Comparison of ENCODE assay signal across 20 cellular contexts in the genomic region with DNA sequence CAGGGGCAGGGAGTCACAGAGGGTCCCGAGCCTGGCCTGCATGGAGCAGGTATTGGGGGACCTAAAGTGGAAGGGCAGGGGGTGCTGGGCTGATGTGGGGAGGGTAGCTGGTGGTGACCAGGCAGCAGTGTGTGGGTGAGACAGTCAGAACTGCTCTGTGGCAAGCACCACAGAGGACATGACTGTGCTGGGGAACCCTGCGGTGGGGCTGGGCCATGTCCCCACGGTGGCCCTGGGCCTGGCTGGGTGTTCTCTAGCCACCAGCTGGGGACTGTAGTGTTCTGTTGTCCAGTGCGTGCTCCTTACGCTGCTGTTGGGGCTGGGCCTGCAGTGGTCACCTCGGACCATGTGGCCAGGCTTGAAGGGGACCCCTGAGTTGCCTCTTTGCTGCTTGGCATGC. TPM values are rescaled to one million over a fixed set of nuclear protein-coding genes. Genes with fewer than 3 reads are reported as not detected.
DNase-seq lines count a peak whose midpoint lies in the region; ATAC-seq and TF ChIP-seq lines count a peak whose summit lies in the region.
"Had no signal": no experiment of that assay in that cellular context is flagged by ENCODE, and none has a peak within 500 bp of the region (broad histone marks: within the 10 kb centered on the region; RNA-seq: fewer than 3 reads in every experiment).

No MANE protein-coding gene starts in this region.

- H3K9me3 Mint-ChIP-seq in H9 (no peaks in the 10 kb centered on the region; a peak in 1 of 5 replicates), chondrocyte (ENCODE audit: low read depth) (no peaks in the 10 kb centered on the region), progenitor cell of endocrine pancreas (ENCODE audit: low read depth) (no peaks in the 10 kb centered on the region)
- H3K9me3 Mint-ChIP-seq: CD4-positive, alpha-beta memory T cell; GM23338 had no signal

- H3K27ac ChIP-seq in H9 (ENCODE audit: insufficient read length, low read depth, low read length) (no peak overlapping the region), right lobe of liver (peak overlapping the region in 2 of 3 donors; percentile 72 to 100), tibial artery (no peak overlapping the region)

- no peak overlapping the region for H4K8ac ChIP-seq in H9 (replicated peaks; ENCODE audit: insufficient read length, low read depth, low read length)

- H3K4me3 ChIP-seq in right lobe of liver, result no peak overlapping the region
- no peak overlapping the region for H3K4me3 ChIP-seq in tibial artery
- H3K4me3 ChIP-seq: GM23338 had no signal

- H2AK5ac ChIP-seq in H9 (ENCODE audit: insufficient read length, low read length), result no peak overlapping the region

- H3K4me1 Mint-ChIP-seq in H9 (peaks cover 36 to 37% of the 10 kb centered on the region in 2 experiments), chondrocyte (ENCODE audit: low read depth) (peaks cover 38% of the 10 kb centered on the region), progenitor cell of endocrine pancreas (ENCODE audit: low read depth) (peaks cover 15% of the 10 kb centered on the region)

- peaks cover 12 to 20% (median 16%) of the 10 kb centered on the region in 3 experiments for H3K36me3 Mint-ChIP-seq in H9 (ENCODE audit: insufficient read depth in 1 of 3, low read depth in 3 of 3)
- H3K36me3 Mint-ChIP-seq in chondrocyte (ENCODE audit: low read depth), result no peaks in the 10 kb centered on the region
- H3K36me3 Mint-ChIP-seq in progenitor cell of endocrine pancreas (ENCODE audit: insufficient read depth), result no peaks in the 10 kb centered on the region

- H3K4ac ChIP-seq in H9 (ENCODE audit: low read depth, low read length), result no peak overlapping the region

- no peak overlapping the region for H3K14ac ChIP-seq in H9 (ENCODE audit: insufficient read depth, low read length)

- no peak overlapping the region for H2BK5ac ChIP-seq in H9 (ENCODE audit: insufficient read length, low read length)

- no peak overlapping the region for H3K9ac ChIP-seq in H9 (ENCODE audit: extremely low read depth, insufficient read length, low read length)

- H3K79me2 ChIP-seq in H9 (ENCODE audit: insufficient read depth, low read length), result peaks cover 61% of the 10 kb centered on the region

- H3K27ac Mint-ChIP-seq in H9 (peak overlapping the region in 2 of 3 experiments; percentile 46 to 81; a peak in 1 of 7 replicates), chondrocyte (ENCODE audit: unreplicated experiment) (peak overlapping the region; percentile 8), progenitor cell of endocrine pancreas (peak overlapping the region; percentile 41)
- H3K27ac Mint-ChIP-seq: GM23338 had no signal

- DNase-seq in H9 (no peak), chondrocyte (ENCODE audit: low spot score) (no peak), right lobe of liver (no peak), progenitor cell of endocrine pancreas (ENCODE audit: low spot score, unreplicated experiment) (no peak), tibial artery (no peak), cortex of kidney (lab: John Stamatoyannopoulos, UW) (no peak)
- DNase-seq: Calu3; CD4-positive, alpha-beta memory T cell; DMS153; GDM1; IMR-90; NCI-H1694; NCI-H2081 treated with DMSO at 0.1 percent for 48 hours; NCI-H446; NCI-H526; OCI-M1; Right ventricle myocardium superior had no signal

- TF ChIP-seq POLR2A in right lobe of liver (IDR thresholded peaks at IDR 0.05), result no peak

- no peak overlapping the region for H3K23ac ChIP-seq in H9 (ENCODE audit: insufficient read length, low read depth, low read length)

- no peak overlapping the region for H4K5ac ChIP-seq in H9 (ENCODE audit: insufficient read length, low read depth, low read length)

- H2AFZ ChIP-seq in H9 (ENCODE audit: low read length), result no peak overlapping the region
- H2AFZ ChIP-seq: GM23338 had no signal

- no peak overlapping the region for H3K56ac ChIP-seq in H9 (ENCODE audit: insufficient read length, low read depth, low read length)

- no peak overlapping the region for H3T11ph ChIP-seq in H9 (ENCODE audit: low read length)

- H3K27me3 ChIP-seq in H9 (ENCODE audit: insufficient read depth, low read length) (no peaks in the 10 kb centered on the region), right lobe of liver (no peaks in the 10 kb centered on the region), tibial artery (no peaks in the 10 kb centered on the region)

- no peak overlapping the region for H2BK15ac ChIP-seq in H9 (ENCODE audit: low read depth, low read length)

- no peak overlapping the region for H2BK12ac ChIP-seq in H9 (ENCODE audit: insufficient read length, low read depth, low read length)

- no peaks in the 10 kb centered on the region for H3K27me3 Mint-ChIP-seq in H9 (ENCODE audit: low read depth)
- H3K27me3 Mint-ChIP-seq in chondrocyte (ENCODE audit: low read depth), result no peaks in the 10 kb centered on the region
- no peaks in the 10 kb centered on the region for H3K27me3 Mint-ChIP-seq in progenitor cell of endocrine pancreas
- H3K27me3 Mint-ChIP-seq: CD4-positive, alpha-beta memory T cell had no signal

- intact Hi-C loops in right lobe of liver (cut with DNase I) (no loop called here), tibial artery (cut with DNase I; ENCODE audit: low total_unique reads) (no loop called here)

- H2BK120ac ChIP-seq in H9 (ENCODE audit: low read depth, low read length, poor library complexity, severe bottlenecking), result no peak overlapping the region

- TF ChIP-seq CTCF in H9 (conservative IDR thresholded peaks at IDR 0.05) (no peak), chondrocyte (IDR thresholded peaks at IDR 0.05) (no peak), right lobe of liver (IDR thresholded peaks at IDR 0.05) (no peak), progenitor cell of endocrine pancreas (IDR thresholded peaks at IDR 0.05; ENCODE audit: unreplicated experiment) (no peak), tibial artery (IDR thresholded peaks at IDR 0.05) (no peak)

- H3K4me1 ChIP-seq in H9 (ENCODE audit: insufficient read depth, low read length) (peaks cover 9% of the 10 kb centered on the region; the same call in 1 of the 2 replicates), right lobe of liver (peaks cover 0 to 62% (median 19%) of the 10 kb centered on the region in 4 donors), tibial artery (peaks cover 0 to 28% (median 16%) of the 10 kb centered on the region in 4 donors)

- no peak overlapping the region for H2BK20ac ChIP-seq in H9 (ENCODE audit: low read depth, low read length, poor library complexity, severe bottlenecking)

- ATAC-seq in right lobe of liver (no peak), HG03175 (IDR thresholded peaks at IDR 0.05; ENCODE audit: unreplicated experiment) (no peak)
- ATAC-seq: GM23338, HCT116 had no signal

- WGBS in H9 (ENCODE audit: extremely low coverage, insufficient read length, low lambda C conversion rate), result no CpG with 5 or more reads among the region's 6 CpGs
- WGBS in right lobe of liver (ENCODE audit: insufficient coverage, low coverage, low lambda C conversion rate, missing lambda C conversion rate), result 77% methylated on average over 4 of the region's 6 CpGs

- no peak overlapping the region for H3K18ac ChIP-seq in H9 (ENCODE audit: insufficient read length, low read depth, low read length)

- no peak overlapping the region for H3K4me2 ChIP-seq in H9 (ENCODE audit: insufficient read depth, insufficient read length, low read length)
- H3K4me2 ChIP-seq: GM23338 had no signal

- H3K23me2 ChIP-seq in H9 (ENCODE audit: insufficient read length, low read depth, low read length, poor library complexity, severe bottlenecking), result peaks cover 3% of the 10 kb centered on the region

- peak overlapping the region in 1 of 2 experiments; percentile 64; a peak in 2 of 5 replicates for H3K4me3 Mint-ChIP-seq in H9
- H3K4me3 Mint-ChIP-seq in chondrocyte (ENCODE audit: unreplicated experiment), result no peak overlapping the region
- H3K4me3 Mint-ChIP-seq in progenitor cell of endocrine pancreas (ENCODE audit: low read depth), result no peak overlapping the region
- H3K4me3 Mint-ChIP-seq: GM23338 had no signal

- peaks cover 15% of the 10 kb centered on the region for H3K79me1 ChIP-seq in H9 (ENCODE audit: insufficient read depth, low read depth, low read length, poor library complexity, severe bottlenecking)

- no peaks in the 10 kb centered on the region for H3K36me3 ChIP-seq in right lobe of liver
- H3K36me3 ChIP-seq in tibial artery, result peaks cover 0 to 2% (median 0%) of the 10 kb centered on the region in 3 donors

- H4K91ac ChIP-seq in H9 (ENCODE audit: insufficient read length, low read depth, low read length), result no peak overlapping the region

- no peaks in the 10 kb centered on the region for H4K20me1 ChIP-seq in H9 (ENCODE audit: control insufficient read depth, insufficient read depth, insufficient read length)

- no peaks in the 10 kb centered on the region for H3K9me3 ChIP-seq in H9 (ENCODE audit: control insufficient read depth, low read depth, low read length)
- no peaks in the 10 kb centered on the region for H3K9me3 ChIP-seq in right lobe of liver
- H3K9me3 ChIP-seq in tibial artery, result no peaks in the 10 kb centered on the region

RNA-seq across cellular contexts. Expression of gene SS18L1, which starts 3.6 kb away (rescaled TPM):
- total RNA-seq in H9 (2021) (18.8 and 22.2 TPM in 2 replicates), chondrocyte (13.3 to 14.8 TPM (median 13.4 TPM) in 3 replicates), right lobe of liver (10 to 100 TPM; 14.1 to 26.5 (median 23.7) TPM), progenitor cell of endocrine pancreas (29.8 and 32.0 TPM in 2 replicates)

RNA-seq across cellular contexts. Expression of gene PSMA7, which starts 3.9 kb away (rescaled TPM):
- total RNA-seq in H9 (2021) (332 and 337 TPM in 2 replicates), chondrocyte (218 to 238 TPM (median 226 TPM) in 3 replicates), right lobe of liver (100 to 1,000 TPM; 108 to 268 (median 116) TPM), progenitor cell of endocrine pancreas (221 and 234 TPM in 2 replicates)

RNA-seq across cellular contexts. Expression of gene LSM14B, which starts 24.9 kb away (rescaled TPM):
- total RNA-seq in H9 (2021) (77.9 and 82.4 TPM in 2 replicates), chondrocyte (37.3 to 51.9 TPM (median 48.6 TPM) in 3 replicates), right lobe of liver (10 to 100 TPM in 5 of 6 experiments, 1 to 10 TPM in 1; 9.5 to 19.8 (median 14.2) TPM), progenitor cell of endocrine pancreas (81.1 and 84.3 TPM in 2 replicates)

RNA-seq across cellular contexts. Expression of gene MTG2, which starts 35.7 kb away (rescaled TPM):
- total RNA-seq in H9 (2021) (25.1 and 27.7 TPM in 2 replicates), chondrocyte (22.3 to 28.3 TPM (median 22.6 TPM) in 3 replicates), right lobe of liver (10 to 100 TPM; 27.0 to 45.6 (median 31.8) TPM), progenitor cell of endocrine pancreas (30.4 and 31.6 TPM in 2 replicates)

Comparison
In these comparisons a context has a peak if more than half of its experiments do, and no peak if none do; other contexts are left out.
1. H3K27ac ChIP-seq: peak in right lobe of liver (2 of 3); none in H9 (single experiment) and tibial artery (0 of 2).
2. H3K27ac Mint-ChIP-seq: peak in every context shown above with its lines; median percentile 64 in H9; 41 in progenitor cell of endocrine pancreas; 8 in chondrocyte.